In genomic region chr1:1399870-1400575, GRCh38 we compare ENCODE assay signal across 8 cellular contexts. TPM values are rescaled to one million over a fixed set of nuclear protein-coding genes. Genes with fewer than 3 reads are reported as not detected.
A peak's percentile ranks its signal among the peaks of the same experiment; 100 is the strongest.
DNase-seq lines count a peak whose midpoint lies in the region; ATAC-seq and TF ChIP-seq lines count a peak whose summit lies in the region.

No MANE protein-coding gene starts in this region.

- H3K4me1 Mint-ChIP-seq in natural killer cell: peaks cover 29 to 46% of the 10 kb centered on the region in 2 donors

- no peaks in the 10 kb centered on the region for H3K27me3 Mint-ChIP-seq in natural killer cell (ENCODE audit: low read depth in 2 of 2)

- H3K9ac ChIP-seq in endocrine pancreas (ENCODE audit: control insufficient read depth, insufficient read depth, low read length): peak overlapping the region; percentile 94

- in situ Hi-C loops in Panc1 (cut with HindIII; ENCODE audit: low pct_unique_long_range_greater_than_20kb, low sequenced_read_pairs): no loop called here

- BruUV-seq in Panc1 (replicated peaks; lab: Mats Ljungman, UMichigan): no TSS peak

- peak overlapping the region; percentile 86 to 94 for H3K27ac Mint-ChIP-seq in natural killer cell

- peak overlapping the region; percentile 93 to 94 for H3K4me3 ChIP-seq in Panc1 (ENCODE audit: low read depth in 2 of 2, low read length in 2 of 2)
- H3K4me3 ChIP-seq in endocrine pancreas (ENCODE audit: control insufficient read depth, insufficient read depth, low read length): peak overlapping the region; percentile 24

- H3K27ac ChIP-seq in 22Rv1 (peak overlapping the region; percentile 80), Panc1 (ENCODE audit: low read length) (peak overlapping the region; percentile 98)

- H3K9me3 ChIP-seq in Panc1 (ENCODE audit: control insufficient read depth, insufficient read depth, low read depth, low read length) (no peaks in the 10 kb centered on the region), endocrine pancreas (ENCODE audit: control insufficient read depth, low read length) (no peaks in the 10 kb centered on the region)

- POLR2A ChIA-PET in Panc1 (lab: Charles Lee): interaction anchor here (0.6 kb wide), 1 partner anchor 103 kb away, joined by 5 read pairs; no protein-coding TSS in a partner anchor

- CTCF ChIA-PET in Panc1 (lab: Charles Lee): no interaction called here

- H3K4me1 ChIP-seq in Panc1 (ENCODE audit: control insufficient read depth, insufficient read depth, low read length) (peaks cover 47% of the 10 kb centered on the region), endocrine pancreas (ENCODE audit: control insufficient read depth, insufficient read depth, low read length) (no peaks in the 10 kb centered on the region)

- peak overlapping the region; percentile 93 for H3K4me3 Mint-ChIP-seq in natural killer cell

- TF ChIP-seq CTCF in 22Rv1 (IDR thresholded peaks at IDR 0.05) (no peak), Panc1 (IDR thresholded peaks at IDR 0.05) (no peak), natural killer cell (IDR thresholded peaks at IDR 0.05) (no peak)

- H3K36me3 ChIP-seq in Panc1 (ENCODE audit: control insufficient read depth, insufficient read depth, low read length) (peaks cover 7% of the 10 kb centered on the region), endocrine pancreas (ENCODE audit: control insufficient read depth, insufficient read depth, low read length) (no peaks in the 10 kb centered on the region)

- H3K36me3 Mint-ChIP-seq in natural killer cell: peaks cover 2% of the 10 kb centered on the region

- H3K9me3 Mint-ChIP-seq in natural killer cell: no peaks in the 10 kb centered on the region

- ATAC-seq in GM18867 (IDR thresholded peaks at IDR 0.05; ENCODE audit: unreplicated experiment) (peak; percentile 3), Panc1 (peak; percentile 0), natural killer cell (no peak), GM21786 (IDR thresholded peaks at IDR 0.05; ENCODE audit: unreplicated experiment) (no peak)

- no peaks in the 10 kb centered on the region for H3K27me3 ChIP-seq in Panc1 (ENCODE audit: control insufficient read depth, insufficient read depth, low read length)
- H3K27me3 ChIP-seq in endocrine pancreas (ENCODE audit: control insufficient read depth, insufficient read depth, low read length): no peaks in the 10 kb centered on the region

- intact Hi-C loops in Panc1 (cut with micrococcal nuclease; ENCODE audit: unreplicated experiment) (loop anchor here (5.0 kb wide), 1 partner anchor 37 kb away; the partner anchor contains the start of gene VWA1), natural killer cell (cut with micrococcal nuclease) (loop anchor here (1.0 kb wide), 2 partner anchors 7 to 25 kb away; partner anchors contain the start of genes AURKAIP1 and MRPL20)

- DNase-seq in Panc1 (ENCODE audit: low read depth, low spot score) (no peak), natural killer cell (no peak), OCI-M2 (lab: John Stamatoyannopoulos, UW; ENCODE audit: unreplicated experiment) (no peak), GDM1 (lab: John Stamatoyannopoulos, UW) (no peak)

RNA-seq across cellular contexts. Expression of gene CCNL2, which starts 0.9 kb away (rescaled TPM):
- 297 TPM for total RNA-seq in Panc1 (2021; ENCODE audit: unreplicated experiment)
- 235 TPM for polyA plus RNA-seq in Panc1 (2012; ENCODE audit: insufficient read length)
- total RNA-seq in natural killer cell: 100 to 1,000 TPM; 253 to 281 (median 274) TPM

RNA-seq across cellular contexts. Expression of gene MRPL20, which starts 7.1 kb away (rescaled TPM):
- total RNA-seq in Panc1 (2021; ENCODE audit: unreplicated experiment): 196 TPM
- 252 TPM for polyA plus RNA-seq in Panc1 (2012; ENCODE audit: insufficient read length)
- 100 to 1,000 TPM in 1 of 3 donors, 10 to 100 TPM in 2; 90.9 to 111 (median 92.7) TPM for total RNA-seq in natural killer cell

RNA-seq across cellular contexts. Expression of gene ANKRD65, which starts 21.1 kb away (rescaled TPM):
- total RNA-seq in Panc1 (2021; ENCODE audit: unreplicated experiment) (1.9 TPM), natural killer cell (not detected)
- 3.7 TPM for polyA plus RNA-seq in Panc1 (2012; ENCODE audit: insufficient read length)

RNA-seq across cellular contexts. Expression of gene AURKAIP1, which starts 25.0 kb away (rescaled TPM):
- 335 TPM for total RNA-seq in Panc1 (2021; ENCODE audit: unreplicated experiment)
- polyA plus RNA-seq in Panc1 (2012; ENCODE audit: insufficient read length): 354 TPM
- 10 to 100 TPM; 60.0 to 76.3 (median 64.6) TPM for total RNA-seq in natural killer cell

RNA-seq across cellular contexts. Expression of gene VWA1, which starts 35.5 kb away (rescaled TPM):
- total RNA-seq in Panc1 (2021; ENCODE audit: unreplicated experiment) (858 TPM), natural killer cell (not detected)
- polyA plus RNA-seq in Panc1 (2012; ENCODE audit: insufficient read length): 1,549 TPM

Comparison
In these comparisons a context has a peak if more than half of its experiments do, and no peak if none do; other contexts are left out.
1. ATAC-seq: peak in GM18867 (single experiment) and Panc1 (single experiment); none in natural killer cell (0 of 3) and GM21786 (single experiment).